ENCODE assay signal across 17 cellular contexts in genomic region chr3:46893146-46893748, GRCh38. TPM values are rescaled to one million over a fixed set of nuclear protein-coding genes. Genes with fewer than 3 reads are reported as not detected.
DNase-seq lines count a peak whose midpoint lies in the region; ATAC-seq and TF ChIP-seq lines count a peak whose summit lies in the region.
"Had no signal": no experiment of that assay in that cellular context is flagged by ENCODE, and none has a peak within 500 bp of the region (broad histone marks: within the 10 kb centered on the region; RNA-seq: fewer than 3 reads in every experiment).

No MANE protein-coding gene starts in this region.

- H3K4me1 ChIP-seq in GM23248 (ENCODE audit: insufficient read depth) = no peaks in the 10 kb centered on the region
- peaks cover 12% of the 10 kb centered on the region for H3K4me1 ChIP-seq in right cardiac atrium (ENCODE audit: control insufficient read depth, insufficient read depth, low read length)
- H3K4me1 ChIP-seq in smooth muscle cell (ENCODE audit: low read depth) = no peaks in the 10 kb centered on the region
- H3K4me1 ChIP-seq: prostate gland had no signal

- H3F3A ChIP-seq in GM23248 (ENCODE audit: insufficient read depth) (no peaks in the 10 kb centered on the region), smooth muscle cell (ENCODE audit: low read depth) (no peaks in the 10 kb centered on the region)

- CTCF ChIA-PET in WTC11 (lab: Charles Lee) = interaction anchor here (0.7 to 2.7 kb wide), 10 partner anchors 10 to 609 kb away, joined by 3 to 13 read pairs (median 6); partner anchors contain the start of gene PRSS50
- CTCF ChIA-PET in HEK293T (lab: Yijun Ruan, JAX) = no interaction called here

- in situ Hi-C loops in GM23248 (cut with MboI) = loop anchor here (10.0 kb wide), 1 partner anchor 178 kb away; the partner anchor contains the start of gene PRSS50

- no peaks in the 10 kb centered on the region for H4K20me1 ChIP-seq in GM23248 (ENCODE audit: insufficient read depth)
- peaks cover 51% of the 10 kb centered on the region for H4K20me1 ChIP-seq in smooth muscle cell (ENCODE audit: low read depth)

- H3K9me2 ChIP-seq in GM23248 (ENCODE audit: insufficient read depth) = no peaks in the 10 kb centered on the region

- H3K4me3 ChIP-seq in GM23248 (no peak overlapping the region), right cardiac atrium (ENCODE audit: low read length) (no peak overlapping the region), smooth muscle cell (no peak overlapping the region)
- H3K4me3 ChIP-seq: mucosa of descending colon had no signal

- DNase-seq in GM23248 (no peak), WTC11 (ENCODE audit: low spot score) (no peak), right cardiac atrium (peak; percentile 43 to 79 (median 76)), smooth muscle cell (lab: John Stamatoyannopoulos, UW; ENCODE audit: unreplicated experiment) (no peak), HEK293T (ENCODE audit: extremely low spot score) (no peak), NCI-H2196 treated with DMSO at 0.1 percent for 48 hours (lab: John Stamatoyannopoulos, UW; ENCODE audit: unreplicated experiment) (no peak)
- no peak for DNase-seq in activated T-cell treated with anti-CD3 and anti-CD28 coated beads, Interleukin-2, amount 50 U/mL, for 72 hours
- DNase-seq: activated CD4-positive, alpha-beta T cell treated with anti-CD3 and anti-CD28 coated beads for 4 hours; activated T-cell treated with anti-CD3 and anti-CD28 coated beads for 4 hours; NCI-H1436; stimulated activated CD4-positive, alpha-beta T cell treated with anti-CD3 and anti-CD28 coated beads, Interleukin-4, amount 100 ng/mL, for 1 hour; T-helper 2 cell had no signal

- H3K36me3 Mint-ChIP-seq in WTC11 = no peaks in the 10 kb centered on the region
- no peaks in the 10 kb centered on the region for H3K36me3 Mint-ChIP-seq in activated T-cell treated with anti-CD3 and anti-CD28 coated beads, Interleukin-2, amount 50 U/mL, for 72 hours (ENCODE audit: insufficient read depth in 2 of 2)
- H3K36me3 Mint-ChIP-seq: CD4-positive, alpha-beta memory T cell had no signal

- H3K36me3 ChIP-seq in GM23248 (ENCODE audit: low read depth) (no peaks in the 10 kb centered on the region), smooth muscle cell (ENCODE audit: low read depth) (no peaks in the 10 kb centered on the region)
- H3K36me3 ChIP-seq: prostate gland had no signal

- ATAC-seq in WTC11 (peak; percentile 1; the same call in 1 of the 2 replicates), right cardiac atrium (peak; percentile 14 to 25), HG03139 (IDR thresholded peaks at IDR 0.05; ENCODE audit: unreplicated experiment) (no peak)
- no peak for ATAC-seq in activated T-cell treated with anti-CD3 and anti-CD28 coated beads, Interleukin-2, amount 50 U/mL, for 72 hours (replicated peaks in 1 of 2)

- H3K27me3 Mint-ChIP-seq in WTC11 (ENCODE audit: low read depth) = peaks cover 77% of the 10 kb centered on the region
- peaks cover 47% of the 10 kb centered on the region for H3K27me3 Mint-ChIP-seq in activated T-cell treated with anti-CD3 and anti-CD28 coated beads, Interleukin-2, amount 50 U/mL, for 72 hours (ENCODE audit: low read depth)

- WGBS in GM23248 (ENCODE audit: low coverage in 1 of 2, low lambda C conversion rate in 2 of 2, missing lambda C conversion rate in 2 of 2), 2 experiments = 47 to 53% methylated on average over 6 of the region's 6 CpGs
- WGBS in right cardiac atrium = 48% methylated on average over 6 of the region's 6 CpGs
- WGBS in smooth muscle cell (ENCODE audit: low lambda C conversion rate) = 65% methylated on average over 6 of the region's 6 CpGs

- H3K27me3 ChIP-seq in GM23248 (replicated peaks; ENCODE audit: insufficient read depth) (no peaks in the 10 kb centered on the region), right cardiac atrium (ENCODE audit: control insufficient read depth, insufficient read depth) (no peaks in the 10 kb centered on the region), smooth muscle cell (ENCODE audit: low read depth) (no peaks in the 10 kb centered on the region)

- H3K27ac Mint-ChIP-seq in WTC11 = no peak overlapping the region
- no peak overlapping the region for H3K27ac Mint-ChIP-seq in activated T-cell treated with anti-CD3 and anti-CD28 coated beads, Interleukin-2, amount 50 U/mL, for 72 hours
- H3K27ac Mint-ChIP-seq: CD4-positive, alpha-beta memory T cell had no signal

- POLR2A ChIA-PET in WTC11 (lab: Charles Lee) (interaction anchor here (1.2 kb wide), 1 partner anchor 12 kb away, joined by 3 read pairs; no protein-coding TSS in a partner anchor), HEK293T (lab: Yijun Ruan, JAX) (no interaction called here)

- H3K4me2 ChIP-seq in GM23248 (ENCODE audit: unreplicated experiment) (no peak overlapping the region), smooth muscle cell (peak overlapping the region; percentile 92)

- peaks cover 18% of the 10 kb centered on the region for H3K4me1 Mint-ChIP-seq in WTC11
- peaks cover 4% of the 10 kb centered on the region for H3K4me1 Mint-ChIP-seq in activated T-cell treated with anti-CD3 and anti-CD28 coated beads, Interleukin-2, amount 50 U/mL, for 72 hours (ENCODE audit: low read depth)

- H3K4me3 Mint-ChIP-seq in WTC11 = peak overlapping the region; percentile 68
- H3K4me3 Mint-ChIP-seq in activated T-cell treated with anti-CD3 and anti-CD28 coated beads, Interleukin-2, amount 50 U/mL, for 72 hours = peak overlapping the region in 1 of 2 donors; percentile 64

- no peak overlapping the region for H3K27ac ChIP-seq in GM23248
- peak overlapping the region; percentile 33 for H3K27ac ChIP-seq in right cardiac atrium (ENCODE audit: low read length)
- no peak overlapping the region for H3K27ac ChIP-seq in smooth muscle cell (ENCODE audit: low read depth)
- H3K27ac ChIP-seq: prostate gland had no signal

- H2AFZ ChIP-seq in GM23248 = peak overlapping the region; percentile 82; the same call in 1 of the 2 replicates
- no peak overlapping the region for H2AFZ ChIP-seq in smooth muscle cell (ENCODE audit: low read depth)

- no peak for TF ChIP-seq CTCF in WTC11 (IDR thresholded peaks at IDR 0.05)
- no peak for TF ChIP-seq CTCF in smooth muscle cell (IDR thresholded peaks at IDR 0.05; ENCODE audit: borderline replicate concordance, insufficient read depth, poor library complexity, severe bottlenecking)

- H3K9ac ChIP-seq in GM23248 (no peak overlapping the region), smooth muscle cell (ENCODE audit: low read depth) (no peak overlapping the region)

- no peaks in the 10 kb centered on the region for H3K9me3 Mint-ChIP-seq in WTC11
- no peaks in the 10 kb centered on the region for H3K9me3 Mint-ChIP-seq in activated T-cell treated with anti-CD3 and anti-CD28 coated beads, Interleukin-2, amount 50 U/mL, for 72 hours
- H3K9me3 Mint-ChIP-seq: CD4-positive, alpha-beta memory T cell had no signal

- H3K79me2 ChIP-seq in GM23248 (ENCODE audit: insufficient read depth) = no peaks in the 10 kb centered on the region
- H3K79me2 ChIP-seq in smooth muscle cell (ENCODE audit: low read depth) = peaks cover 5% of the 10 kb centered on the region

- H3K9me3 ChIP-seq in GM23248 (ENCODE audit: low read depth) (no peaks in the 10 kb centered on the region), right cardiac atrium (ENCODE audit: control insufficient read depth, low read length) (no peaks in the 10 kb centered on the region), smooth muscle cell (replicated peaks; ENCODE audit: low read depth) (no peaks in the 10 kb centered on the region)
- H3K9me3 ChIP-seq: mucosa of descending colon, prostate gland had no signal

- intact Hi-C loops in right cardiac atrium (cut with DNase I) = loop anchor here in 1 of 4 donors (5.0 kb wide), 1 partner anchor 46 kb away; no protein-coding TSS in a partner anchor

TF ChIP-seq in WTC11, 78 proteins besides CTCF, POLR2A, EP300 and RAD21:
- TF ChIP-seq FOXK1 (CRISPR knock-in tag; IDR thresholded peaks at IDR 0.05) = no peak
- no peak for TF ChIP-seq RELA (CRISPR knock-in tag; IDR thresholded peaks at IDR 0.05; ENCODE audit: borderline replicate concordance)

TF ChIP-seq in HEK293T, 16 proteins besides CTCF, POLR2A, EP300 and RAD21:
- TF ChIP-seq FOXA1 (IDR thresholded peaks at IDR 0.05) (no peak), ZNF384 (IDR thresholded peaks at IDR 0.05) (no peak), CTBP1 (IDR thresholded peaks at IDR 0.05; ENCODE audit: borderline replicate concordance) (no peak)

RNA-seq across cellular contexts. Expression of gene PTH1R, which starts 15.7 kb away (rescaled TPM):
- total RNA-seq in GM23248 (2014; rRNA removed; shearing (Covaris generic)) = 1.3 TPM in 1 of 2 replicates, not detected in the other
- 0.37 and 0.60 TPM in 2 replicates for polyA plus RNA-seq in GM23248 (2016; fragmentation: Nextera tagmentation; extraction: Ambion mirVana)
- total RNA-seq in WTC11 (2021) = 4.0 to 12.0 TPM (median 5.6 TPM) in 3 replicates
- 10 to 100 TPM in 3 of 4 donors, 1 to 10 TPM in 1; 9.3 to 15.6 (median 12.6) TPM for total RNA-seq in right cardiac atrium
- 18.5 TPM for polyA plus RNA-seq in right cardiac atrium
- total RNA-seq in smooth muscle cell = 15.4 and 17.7 TPM in 2 replicates
- 39.2 and 50.6 TPM in 2 replicates for polyA plus RNA-seq in smooth muscle cell
- not detected for total RNA-seq in activated T-cell treated with anti-CD3 and anti-CD28 coated beads, Interleukin-2, amount 50 U/mL, for 72 hours
- total RNA-seq: CD4-positive, alpha-beta memory T cell; RPMI7951 had no signal
- polyA plus RNA-seq: CD4-positive, alpha-beta memory T cell had no signal

RNA-seq across cellular contexts. Expression of gene MYL3, which starts 30.0 kb away (rescaled TPM):
- total RNA-seq in GM23248 (2014; rRNA removed; shearing (Covaris generic)) = not detected in 2 replicates
- polyA plus RNA-seq in GM23248 (2016; fragmentation: Nextera tagmentation; extraction: Ambion mirVana) (0.68 TPM in 1 of 2 replicates, not detected in the other), right cardiac atrium (1,012 TPM), smooth muscle cell (14.4 and 25.6 TPM in 2 replicates)
- total RNA-seq in WTC11 (2021) (0.31 TPM in 1 of 3 replicates, not detected in the others), right cardiac atrium (100 to 1,000 TPM in 3 of 4 donors, 10 to 100 TPM in 1; 42.7 to 442 (median 293) TPM), smooth muscle cell (8.4 and 13.8 TPM in 2 replicates)
- not detected for total RNA-seq in activated T-cell treated with anti-CD3 and anti-CD28 coated beads, Interleukin-2, amount 50 U/mL, for 72 hours
- total RNA-seq: CD4-positive, alpha-beta memory T cell; RPMI7951 had no signal
- polyA plus RNA-seq: CD4-positive, alpha-beta memory T cell had no signal

Comparison
In these comparisons a context has a peak if more than half of its experiments do, and no peak if none do; other contexts are left out.
1. DNase-seq: peak in right cardiac atrium (3 of 3); none in GM23248 (single experiment), WTC11 (single experiment), smooth muscle cell (single experiment), HEK293T (single experiment), activated T-cell treated with anti-CD3 and anti-CD28 coated beads, Interleukin-2, amount 50 U/mL, for 72 hours (0 of 2) and NCI-H2196 treated with DMSO at 0.1 percent for 48 hours (single experiment).
2. ATAC-seq: peak in WTC11 (single experiment) and right cardiac atrium (2 of 2); none in HG03139 (single experiment) and activated T-cell treated with anti-CD3 and anti-CD28 coated beads, Interleukin-2, amount 50 U/mL, for 72 hours (0 of 2).